In the genomic region with DNA sequence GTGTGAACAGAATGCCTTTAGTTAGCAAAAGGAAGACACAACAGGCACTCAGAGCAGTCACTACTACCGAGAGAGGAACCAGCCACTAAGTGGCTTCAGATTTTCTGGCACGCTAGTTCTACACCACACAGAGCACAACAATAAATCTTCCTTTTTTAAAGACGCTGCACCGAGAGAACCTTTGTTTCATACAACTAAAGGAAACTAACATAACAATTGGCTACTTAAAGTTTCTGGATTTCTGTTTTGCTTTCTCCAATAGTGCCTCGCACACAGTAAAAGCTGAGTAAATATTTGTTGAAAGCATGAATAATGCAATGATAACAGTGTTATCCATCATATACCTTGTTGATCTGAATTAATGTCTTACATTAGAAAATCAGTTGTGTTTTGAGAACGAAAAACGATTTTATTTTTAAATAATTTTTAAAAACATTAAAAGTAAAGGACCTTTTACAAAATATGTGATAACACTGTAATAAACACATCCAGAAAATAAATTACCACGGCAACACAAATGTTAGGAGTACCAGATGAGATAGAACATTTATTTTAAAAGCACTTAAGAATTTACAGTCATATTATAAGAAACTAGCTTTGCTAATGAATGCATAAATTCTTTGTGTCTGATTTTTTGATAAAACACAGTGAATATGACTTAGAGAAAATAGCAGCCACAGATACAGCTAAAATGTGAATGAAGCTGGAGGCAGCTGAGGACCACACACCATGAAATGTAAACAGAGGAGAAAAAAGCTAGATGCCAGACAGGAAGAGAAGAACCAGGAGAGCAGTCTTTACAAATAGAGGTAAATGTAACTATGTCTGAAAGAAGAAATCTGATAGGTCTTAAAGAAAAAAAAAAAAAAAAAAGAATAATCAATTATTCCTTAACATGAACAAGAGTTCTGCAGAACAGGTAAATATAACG, we compare ENCODE assay signal across 10 cellular contexts. TPM values are rescaled to one million over a fixed set of nuclear protein-coding genes. Genes with fewer than 3 reads are reported as not detected.
DNase-seq lines count a peak whose midpoint lies in the region; ATAC-seq and TF ChIP-seq lines count a peak whose summit lies in the region.
"Had no signal": no experiment of that assay in that cellular context is flagged by ENCODE, and none has a peak within 500 bp of the region (broad histone marks: within the 10 kb centered on the region; RNA-seq: fewer than 3 reads in every experiment).

No MANE protein-coding gene starts in this region.

- H3K9me3 ChIP-seq in H9 (ENCODE audit: control insufficient read depth, low read depth, low read length) (no peaks in the 10 kb centered on the region), body of pancreas (no peaks in the 10 kb centered on the region), neuronal stem cell (replicated peaks in 1 of 2; ENCODE audit: control insufficient read depth in 2 of 2, insufficient read depth in 1 of 2, low read depth in 1 of 2, low read length in 2 of 2) (peaks cover 0 to 6% of the 10 kb centered on the region in 2 donors)
- H3K9me3 ChIP-seq: neutrophil had no signal

- H3K9me3 Mint-ChIP-seq in H9: peaks cover 0 to 4% of the 10 kb centered on the region in 2 experiments; a peak in 3 of 5 replicates

- H3K4me1 Mint-ChIP-seq in H9: peaks cover 53 to 63% of the 10 kb centered on the region in 2 experiments

- H3K4me1 ChIP-seq in H9 (ENCODE audit: insufficient read depth, low read length) (peaks cover 4% of the 10 kb centered on the region), body of pancreas (peaks cover 32% of the 10 kb centered on the region), neuronal stem cell (ENCODE audit: control insufficient read depth in 2 of 2, insufficient read depth in 1 of 2, low read depth in 1 of 2, low read length in 2 of 2) (peaks cover 1 to 14% of the 10 kb centered on the region in 2 donors)

- H3K4me3 ChIP-seq in body of pancreas (no peak overlapping the region), neuronal stem cell (ENCODE audit: low read length in 2 of 2) (no peak overlapping the region)

- H2BK120ac ChIP-seq in H9 (ENCODE audit: low read depth, low read length, poor library complexity, severe bottlenecking) (no peak overlapping the region), neuronal stem cell (ENCODE audit: low read depth, low read length) (no peak overlapping the region)

- no peak overlapping the region for H4K91ac ChIP-seq in H9 (ENCODE audit: insufficient read length, low read depth, low read length)
- no peak overlapping the region for H4K91ac ChIP-seq in neuronal stem cell (ENCODE audit: low read depth, low read length, poor library complexity)

- H2AK5ac ChIP-seq in H9 (ENCODE audit: insufficient read length, low read length): no peak overlapping the region
- H2AK5ac ChIP-seq in neuronal stem cell (ENCODE audit: low read depth, low read length): no peak overlapping the region

- in situ Hi-C loops in GM13976 (cut with MboI; ENCODE audit: low sequenced_read_pairs, unreplicated experiment): no loop called here

- H2BK15ac ChIP-seq in H9 (ENCODE audit: low read depth, low read length): no peak overlapping the region
- H2BK15ac ChIP-seq in neuronal stem cell (ENCODE audit: low read length): no peak overlapping the region

- H3K14ac ChIP-seq in H9 (ENCODE audit: insufficient read depth, low read length): no peak overlapping the region
- no peak overlapping the region for H3K14ac ChIP-seq in neuronal stem cell (ENCODE audit: low read length)

- H2AFZ ChIP-seq in H9 (ENCODE audit: low read length) (no peak overlapping the region), neuronal stem cell (ENCODE audit: low read length) (no peak overlapping the region)

- H3K27me3 ChIP-seq in H9 (ENCODE audit: insufficient read depth, low read length) (no peaks in the 10 kb centered on the region), body of pancreas (no peaks in the 10 kb centered on the region), neuronal stem cell (ENCODE audit: control insufficient read depth in 3 of 3, insufficient read depth in 3 of 3, low read depth in 1 of 3, low read length in 3 of 3) (no peaks in the 10 kb centered on the region)
- H3K27me3 ChIP-seq: neutrophil had no signal

- H3K27ac ChIP-seq in H9 (ENCODE audit: insufficient read length, low read depth, low read length) (no peak overlapping the region), body of pancreas (peak overlapping the region in 2 of 4 donors; percentile 41 to 52), neuronal stem cell (replicated peaks; ENCODE audit: low read length) (no peak overlapping the region), caudate nucleus (ENCODE audit: low read depth, low read length) (no peak overlapping the region)
- H3K27ac ChIP-seq: neutrophil had no signal

- H3K79me1 ChIP-seq in H9 (ENCODE audit: insufficient read depth, low read depth, low read length, poor library complexity, severe bottlenecking) (no peaks in the 10 kb centered on the region), neuronal stem cell (ENCODE audit: low read depth, low read length) (no peaks in the 10 kb centered on the region)

- H3K9ac ChIP-seq in H9 (ENCODE audit: extremely low read depth, insufficient read length, low read length): no peak overlapping the region
- H3K9ac ChIP-seq in neuronal stem cell (ENCODE audit: low read depth, low read length, poor library complexity): no peak overlapping the region

- no peak overlapping the region for H2BK20ac ChIP-seq in H9 (ENCODE audit: low read depth, low read length, poor library complexity, severe bottlenecking)

- peak; percentile 45 for ATAC-seq in body of pancreas

- H3K18ac ChIP-seq in H9 (ENCODE audit: insufficient read length, low read depth, low read length): no peak overlapping the region
- H3K18ac ChIP-seq in neuronal stem cell (ENCODE audit: low read length): no peak overlapping the region

- no peaks in the 10 kb centered on the region for H3K23me2 ChIP-seq in H9 (ENCODE audit: insufficient read length, low read depth, low read length, poor library complexity, severe bottlenecking)

- H3K56ac ChIP-seq in H9 (ENCODE audit: insufficient read length, low read depth, low read length): no peak overlapping the region

- peak overlapping the region; percentile 42 to 64 for H3K4me3 Mint-ChIP-seq in H9

- H3K4ac ChIP-seq in H9 (ENCODE audit: low read depth, low read length) (no peak overlapping the region), neuronal stem cell (ENCODE audit: low read length) (no peak overlapping the region)

- TF ChIP-seq POLR2A in body of pancreas (IDR thresholded peaks at IDR 0.05): no peak

- no peaks in the 10 kb centered on the region for H3K79me2 ChIP-seq in H9 (ENCODE audit: insufficient read depth, low read length)

- no peak overlapping the region for H3T11ph ChIP-seq in H9 (ENCODE audit: low read length)

- peak overlapping the region; percentile 31 to 97 (median 93) for H3K27ac Mint-ChIP-seq in H9

- TF ChIP-seq CTCF in H9 (conservative IDR thresholded peaks at IDR 0.05): no peak
- no peak for TF ChIP-seq CTCF in body of pancreas (IDR thresholded peaks at IDR 0.05)
- TF ChIP-seq CTCF in GM13976 (IDR thresholded peaks at IDR 0.05; ENCODE audit: borderline replicate concordance, control extremely low read depth, extremely low read depth, insufficient read depth, missing control alignments): no peak

- WGBS in H9 (ENCODE audit: extremely low coverage, insufficient read length, low lambda C conversion rate): no CpG with 5 or more reads among the region's 9 CpGs
- 13 to 21% methylated on average over 9 of the region's 9 CpGs for WGBS in body of pancreas, 2 donors
- WGBS in neuronal stem cell (ENCODE audit: extremely low coverage in 2 of 2, insufficient read length in 2 of 2, insufficient replicate concordance in 1 of 2), 2 donors: no CpG with 5 or more reads among the region's 9 CpGs

- H3K4me2 ChIP-seq in H9 (ENCODE audit: insufficient read depth, insufficient read length, low read length): peak overlapping the region; percentile 24
- H3K4me2 ChIP-seq in neuronal stem cell (ENCODE audit: insufficient read depth, low read length, poor library complexity, severe bottlenecking): no peak overlapping the region

- peaks cover 9 to 34% (median 31%) of the 10 kb centered on the region in 3 experiments for H3K36me3 Mint-ChIP-seq in H9 (ENCODE audit: insufficient read depth in 1 of 3, low read depth in 3 of 3)

- H4K8ac ChIP-seq in H9 (replicated peaks; ENCODE audit: insufficient read length, low read depth, low read length) (no peak overlapping the region), neuronal stem cell (ENCODE audit: low read depth, low read length) (no peak overlapping the region)

- no peak overlapping the region for H4K5ac ChIP-seq in H9 (ENCODE audit: insufficient read length, low read depth, low read length)

- intact Hi-C loops in body of pancreas (cut with DNase I): no loop called here

- no peaks in the 10 kb centered on the region for H4K20me1 ChIP-seq in H9 (ENCODE audit: control insufficient read depth, insufficient read depth, insufficient read length)

- no peak overlapping the region for H3K23ac ChIP-seq in H9 (ENCODE audit: insufficient read length, low read depth, low read length)
- no peak overlapping the region for H3K23ac ChIP-seq in neuronal stem cell (ENCODE audit: low read depth, low read length, poor library complexity)

- DNase-seq in H9 (peak; percentile 36), NCI-H2081 (lab: John Stamatoyannopoulos, UW) (peak; percentile 60 to 92), body of pancreas (no peak), neuronal stem cell (ENCODE audit: low spot score) (peak; percentile 8), caudate nucleus (lab: John Stamatoyannopoulos, UW) (no peak), GM13976 (ENCODE audit: low spot score) (no peak)
- DNase-seq in activated CD8-positive, alpha-beta memory T cell treated with anti-CD3 and anti-CD28 coated beads, Interleukin-2, amount 50 U/mL, for 48 hours: no peak
- DNase-seq: Calu3, islet precursor cell had no signal

- H3K36me3 ChIP-seq in body of pancreas (replicated peaks in 1 of 2; ENCODE audit: insufficient read depth in 1 of 2, low read depth in 2 of 2): no peaks in the 10 kb centered on the region
- H3K36me3 ChIP-seq in neuronal stem cell (replicated peaks in 1 of 2; ENCODE audit: control insufficient read depth in 2 of 2, insufficient read depth in 2 of 2, low read length in 2 of 2): peaks cover 0 to 34% of the 10 kb centered on the region in 2 donors
- H3K36me3 ChIP-seq: neutrophil had no signal

- H3K27me3 Mint-ChIP-seq in H9 (ENCODE audit: low read depth): no peaks in the 10 kb centered on the region

- no peak overlapping the region for H2BK12ac ChIP-seq in H9 (ENCODE audit: insufficient read length, low read depth, low read length)
- no peak overlapping the region for H2BK12ac ChIP-seq in neuronal stem cell (ENCODE audit: low read length)

- H2BK5ac ChIP-seq in H9 (ENCODE audit: insufficient read length, low read length): no peak overlapping the region
- H2BK5ac ChIP-seq in neuronal stem cell (ENCODE audit: low read length): no peak overlapping the region

RNA-seq across cellular contexts. Expression of gene CCDC34, which starts 14.8 kb away (rescaled TPM):
- total RNA-seq in H9 (2021): 24.5 and 25.2 TPM in 2 replicates
- total RNA-seq in body of pancreas: 1 to 10 TPM; 3.6 to 5.9 TPM
- 66.7 TPM for polyA plus RNA-seq in neuronal stem cell (2013, experiment 1 of 2)
- 73.4 TPM for polyA plus RNA-seq in neuronal stem cell (2013, experiment 2 of 2)

Comparison
In these comparisons a context has a peak if more than half of its experiments do, and no peak if none do; other contexts are left out.
1. DNase-seq: peak in H9 (single experiment), NCI-H2081 (2 of 2) and neuronal stem cell (single experiment); none in body of pancreas (0 of 4), caudate nucleus (0 of 61), activated CD8-positive, alpha-beta memory T cell treated with anti-CD3 and anti-CD28 coated beads, Interleukin-2, amount 50 U/mL, for 48 hours (single experiment) and GM13976 (single experiment).